11 cellular contexts compared by ENCODE assay signal in the genomic region with DNA sequence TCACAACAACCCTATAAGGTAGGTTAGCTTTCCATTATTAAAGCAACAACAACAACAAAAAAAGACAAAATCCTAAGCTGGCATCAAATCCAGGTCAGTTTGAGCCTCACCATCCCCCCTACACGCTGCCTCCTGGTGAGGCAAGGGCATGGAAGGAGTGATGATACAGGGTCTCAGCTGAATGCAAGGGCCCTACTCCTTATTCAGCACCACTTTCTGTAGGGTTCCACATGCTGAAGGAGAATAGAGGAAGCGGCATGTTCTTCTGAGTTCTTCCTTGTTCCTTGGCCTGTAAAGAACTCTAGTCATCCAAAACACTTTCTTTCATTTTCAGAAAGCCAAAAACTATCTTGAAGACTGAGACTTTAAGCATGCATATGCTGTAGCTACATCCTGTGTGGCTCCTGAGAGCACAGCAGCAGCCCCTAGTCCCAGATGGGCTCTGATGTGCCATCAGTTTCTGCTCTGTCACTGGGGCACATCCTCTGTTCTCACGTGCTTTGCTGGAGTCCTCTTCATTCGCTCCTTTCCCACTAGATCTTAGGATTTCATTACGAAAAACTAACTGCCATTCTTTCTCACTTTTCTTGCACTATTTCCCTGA. TPM values are rescaled to one million over a fixed set of nuclear protein-coding genes. Genes with fewer than 3 reads are reported as not detected.
DNase-seq lines count a peak whose midpoint lies in the region; ATAC-seq and TF ChIP-seq lines count a peak whose summit lies in the region.
"Had no signal": no experiment of that assay in that cellular context is flagged by ENCODE, and none has a peak within 500 bp of the region (broad histone marks: within the 10 kb centered on the region; RNA-seq: fewer than 3 reads in every experiment).

No MANE protein-coding gene starts in this region.

- H3K4me3 Mint-ChIP-seq in activated T-cell treated with anti-CD3 and anti-CD28 coated beads, Interleukin-2, amount 50 U/mL, for 4 hours, result no peak overlapping the region
- no peak overlapping the region for H3K4me3 Mint-ChIP-seq in stimulated activated naive B cell treated with anti-CD40 and anti-IgM and Interleukin-4, amounts not matched to agents 10 μg/mL and 1 μg/mL and 100 μg/mL, for 72 hours
- H3K4me3 Mint-ChIP-seq: activated naive CD4-positive, alpha-beta T cell treated with anti-CD3 and anti-CD28 coated beads, Interleukin-2, amount 50 U/mL, for 24 hours had no signal

- H3K27me3 ChIP-seq in tibial artery, result peaks cover 0 to 32% of the 10 kb centered on the region in 2 donors

- peak; percentile 34 to 61 for ATAC-seq in activated T-cell treated with anti-CD3 and anti-CD28 coated beads, Interleukin-2, amount 50 U/mL, for 4 hours
- ATAC-seq in GM21786 (IDR thresholded peaks at IDR 0.05; ENCODE audit: unreplicated experiment), result peak; percentile 83
- ATAC-seq in HG03432 (IDR thresholded peaks at IDR 0.05; ENCODE audit: unreplicated experiment), result peak; percentile 77
- ATAC-seq in stimulated activated naive B cell treated with anti-CD40 and anti-IgM and Interleukin-4, amounts not matched to agents 10 μg/mL and 1 μg/mL and 100 μg/mL, for 72 hours (replicated peaks), result peak; percentile 38 to 67

- peaks cover 21% of the 10 kb centered on the region for H3K4me1 Mint-ChIP-seq in activated T-cell treated with anti-CD3 and anti-CD28 coated beads, Interleukin-2, amount 50 U/mL, for 4 hours (ENCODE audit: low read depth)
- H3K4me1 Mint-ChIP-seq in stimulated activated naive B cell treated with anti-CD40 and anti-IgM and Interleukin-4, amounts not matched to agents 10 μg/mL and 1 μg/mL and 100 μg/mL, for 72 hours, result peaks cover 7 to 15% of the 10 kb centered on the region in 2 donors

- H3K27ac Mint-ChIP-seq in stimulated activated naive B cell treated with anti-CD40 and anti-IgM and Interleukin-4, amounts not matched to agents 10 μg/mL and 1 μg/mL and 100 μg/mL, for 72 hours, result no peak overlapping the region
- H3K27ac Mint-ChIP-seq: activated naive CD4-positive, alpha-beta T cell treated with anti-CD3 and anti-CD28 coated beads, Interleukin-2, amount 50 U/mL, for 24 hours had no signal

- no peaks in the 10 kb centered on the region for H3K9me3 Mint-ChIP-seq in activated T-cell treated with anti-CD3 and anti-CD28 coated beads, Interleukin-2, amount 50 U/mL, for 4 hours
- no peaks in the 10 kb centered on the region for H3K9me3 Mint-ChIP-seq in stimulated activated naive B cell treated with anti-CD40 and anti-IgM and Interleukin-4, amounts not matched to agents 10 μg/mL and 1 μg/mL and 100 μg/mL, for 72 hours
- H3K9me3 Mint-ChIP-seq: activated naive CD4-positive, alpha-beta T cell treated with anti-CD3 and anti-CD28 coated beads, Interleukin-2, amount 50 U/mL, for 24 hours had no signal

- peaks cover 0 to 7% (median 0%) of the 10 kb centered on the region in 4 donors for H3K4me1 ChIP-seq in tibial artery

- no peaks in the 10 kb centered on the region for H3K36me3 Mint-ChIP-seq in activated T-cell treated with anti-CD3 and anti-CD28 coated beads, Interleukin-2, amount 50 U/mL, for 4 hours (ENCODE audit: insufficient read depth)
- no peaks in the 10 kb centered on the region for H3K36me3 Mint-ChIP-seq in stimulated activated naive B cell treated with anti-CD40 and anti-IgM and Interleukin-4, amounts not matched to agents 10 μg/mL and 1 μg/mL and 100 μg/mL, for 72 hours
- H3K36me3 Mint-ChIP-seq: activated naive CD4-positive, alpha-beta T cell treated with anti-CD3 and anti-CD28 coated beads, Interleukin-2, amount 50 U/mL, for 24 hours had no signal

- no peaks in the 10 kb centered on the region for H3K36me3 ChIP-seq in tibial artery

- no peak overlapping the region for H3K27ac ChIP-seq in tibial artery
- H3K27ac ChIP-seq: hepatocyte had no signal

- DNase-seq in activated T-cell treated with anti-CD3 and anti-CD28 coated beads, Interleukin-2, amount 50 U/mL, for 4 hours, result no peak
- DNase-seq in activated T-cell treated with anti-CD3 and anti-CD28 coated beads, Interleukin-2, amount 50 U/mL, for 1 hour, result no peak
- no peak for DNase-seq in stimulated activated naive B cell treated with anti-CD40 and anti-IgM and Interleukin-4, amounts not matched to agents 10 μg/mL and 1 μg/mL and 100 μg/mL, for 72 hours
- DNase-seq in NCI-H2227 (lab: John Stamatoyannopoulos, UW; ENCODE audit: unreplicated experiment), result no peak
- DNase-seq in tibial artery, result no peak
- DNase-seq in NCI-H345 (lab: John Stamatoyannopoulos, UW), result no peak

- no peaks in the 10 kb centered on the region for H3K9me3 ChIP-seq in tibial artery

- intact Hi-C loops in tibial artery (cut with DNase I; ENCODE audit: low total_unique reads), result no loop called here

- H3K4me3 ChIP-seq in tibial artery, result no peak overlapping the region
- H3K4me3 ChIP-seq: hepatocyte had no signal

- H3K27me3 Mint-ChIP-seq in activated T-cell treated with anti-CD3 and anti-CD28 coated beads, Interleukin-2, amount 50 U/mL, for 4 hours (ENCODE audit: low read depth), result peaks cover 28% of the 10 kb centered on the region
- peaks cover 46 to 50% of the 10 kb centered on the region in 2 donors for H3K27me3 Mint-ChIP-seq in stimulated activated naive B cell treated with anti-CD40 and anti-IgM and Interleukin-4, amounts not matched to agents 10 μg/mL and 1 μg/mL and 100 μg/mL, for 72 hours

- no peak for TF ChIP-seq CTCF in tibial artery (IDR thresholded peaks at IDR 0.05)

RNA-seq across cellular contexts. Expression of a gene that starts 6.2 kb away (rescaled TPM):
- 1 to 10 TPM; 3.8 to 6.2 (median 4.8) TPM for total RNA-seq in activated T-cell treated with anti-CD3 and anti-CD28 coated beads, Interleukin-2, amount 50 U/mL, for 4 hours
- total RNA-seq: dermis microvascular lymphatic vessel endothelial cell had no signal

RNA-seq across cellular contexts. Expression of a gene that starts 19.9 kb away (rescaled TPM):
- total RNA-seq in activated T-cell treated with anti-CD3 and anti-CD28 coated beads, Interleukin-2, amount 50 U/mL, for 4 hours, result under 1 TPM in 1 of 3 donors, not detected in 2; 0.18 TPM
- total RNA-seq: dermis microvascular lymphatic vessel endothelial cell, hepatocyte had no signal
